ENCODE assay signal across 8 cellular contexts in genomic region chrX:47191806-47192401, GRCh38. TPM values are rescaled to one million over a fixed set of nuclear protein-coding genes. Genes with fewer than 3 reads are reported as not detected.
DNase-seq lines count a peak whose midpoint lies in the region; ATAC-seq and TF ChIP-seq lines count a peak whose summit lies in the region.

No MANE protein-coding gene starts in this region.

- no peaks in the 10 kb centered on the region for H3K9me3 Mint-ChIP-seq in CD4-positive, alpha-beta T cell
- no peaks in the 10 kb centered on the region for H3K9me3 Mint-ChIP-seq in naive B cell

- H3K36me3 ChIP-seq in KOPT-K1 (ENCODE audit: insufficient read depth, low read length), result peaks cover 21% of the 10 kb centered on the region
- no peaks in the 10 kb centered on the region for H3K36me3 ChIP-seq in breast epithelium

- peaks cover 59% of the 10 kb centered on the region for H3K4me1 Mint-ChIP-seq in CD4-positive, alpha-beta T cell (ENCODE audit: low read depth)
- peaks cover 48 to 68% (median 49%) of the 10 kb centered on the region in 3 donors for H3K4me1 Mint-ChIP-seq in naive B cell

- peaks cover 26% of the 10 kb centered on the region for H3K36me3 Mint-ChIP-seq in CD4-positive, alpha-beta T cell (ENCODE audit: low read depth)
- H3K36me3 Mint-ChIP-seq in naive B cell, result no peaks in the 10 kb centered on the region

- H3K9me3 ChIP-seq in CD4-positive, alpha-beta T cell (ENCODE audit: control insufficient read depth, low read length), result no peaks in the 10 kb centered on the region
- H3K9me3 ChIP-seq in KOPT-K1 (ENCODE audit: insufficient read depth, low read length, poor library complexity, severe bottlenecking) (no peaks in the 10 kb centered on the region), breast epithelium (no peaks in the 10 kb centered on the region)

- CTCF ChIA-PET in CD4-positive, alpha-beta T cell (lab: Charles Lee), result interaction anchor here (1.3 to 2.0 kb wide), 2 partner anchors 8 to 331 kb away, joined by 3 to 12 read pairs; no protein-coding TSS in a partner anchor

- no peaks in the 10 kb centered on the region for H3K27me3 Mint-ChIP-seq in CD4-positive, alpha-beta T cell
- H3K27me3 Mint-ChIP-seq in naive B cell, result no peaks in the 10 kb centered on the region

- no peaks in the 10 kb centered on the region for H3K27me3 ChIP-seq in CD4-positive, alpha-beta T cell (ENCODE audit: control insufficient read depth, insufficient read depth, low read length)
- H3K27me3 ChIP-seq in breast epithelium, result peaks cover 0 to 16% of the 10 kb centered on the region in 2 donors

- intact Hi-C loops in CD4-positive, alpha-beta T cell (cut with DNase I, micrococcal nuclease), result loop anchor here (2.0 to 10.0 kb wide), 5 partner anchors 45 to 833 kb away; partner anchors contain the start of gene ZNF41 (in 1 of the 2)
- intact Hi-C loops in breast epithelium (cut with DNase I; ENCODE audit: low total_unique reads), result no loop called here

- peak overlapping the region; percentile 88 for H3K27ac Mint-ChIP-seq in CD4-positive, alpha-beta T cell
- peak overlapping the region in 3 of 6 donors; percentile 93 to 95 (median 94) for H3K27ac Mint-ChIP-seq in naive B cell

- H3K4me1 ChIP-seq in breast epithelium, result peaks cover 0 to 20% of the 10 kb centered on the region in 2 donors

- peak overlapping the region in 2 of 3 donors; percentile 57 to 72 for H3K4me3 ChIP-seq in breast epithelium

- POLR2A ChIA-PET in CD4-positive, alpha-beta T cell (lab: Charles Lee), result interaction anchor here (0.6 to 2.4 kb wide), 8 partner anchors 26 to 829 kb away, joined by 3 to 29 read pairs (median 9); partner anchors contain the start of genes CDK16, NDUFB11, RBM10 and USP11

- peak overlapping the region; percentile 95 for H3K4me3 Mint-ChIP-seq in CD4-positive, alpha-beta T cell
- H3K4me3 Mint-ChIP-seq in naive B cell, result peak overlapping the region; percentile 94 to 98 (median 95)

- no peak for DNase-seq in CD4-positive, alpha-beta T cell
- DNase-seq in breast epithelium (ENCODE audit: low spot score in 2 of 2), result no peak
- no peak for DNase-seq in naive B cell
- DNase-seq in KG1 (lab: John Stamatoyannopoulos, UW), result no peak
- no peak for DNase-seq in NCI-H1092 (lab: John Stamatoyannopoulos, UW)
- DNase-seq in GM19238 (ENCODE audit: insufficient read length, low spot score), result no peak

- TF ChIP-seq POLR2A in breast epithelium (IDR thresholded peaks at IDR 0.05), result no peak

- no peak overlapping the region for H3K27ac ChIP-seq in CD4-positive, alpha-beta T cell (ENCODE audit: low read depth, low read length)
- H3K27ac ChIP-seq in KOPT-K1 (ENCODE audit: low read depth, low read length, poor library complexity, severe bottlenecking) (peak overlapping the region; percentile 93), breast epithelium (no peak overlapping the region)

- no peak for TF ChIP-seq CTCF in CD4-positive, alpha-beta T cell (IDR thresholded peaks at IDR 0.05)
- TF ChIP-seq CTCF in breast epithelium (IDR thresholded peaks at IDR 0.05), result no peak

- no peak for ATAC-seq in CD4-positive, alpha-beta T cell (ENCODE audit: poor library complexity)
- ATAC-seq in naive B cell (ENCODE audit: low read depth in 2 of 2), result no peak
- no peak for ATAC-seq in HG02938 (IDR thresholded peaks at IDR 0.05; ENCODE audit: unreplicated experiment)

RNA-seq across cellular contexts. Expression of gene UBA1, which starts 1.7 kb away (rescaled TPM):
- total RNA-seq in CD4-positive, alpha-beta T cell, result 10 to 100 TPM; 70.0 to 72.1 TPM
- 100 to 1,000 TPM; 109 to 149 (median 141) TPM for total RNA-seq in breast epithelium
- 100 to 1,000 TPM; 151 to 190 (median 174) TPM for polyA plus RNA-seq in naive B cell (ENCODE audit: low read depth in 6 of 6)

RNA-seq across cellular contexts. Expression of gene CDK16, which starts 26.6 kb away (rescaled TPM):
- 100 to 1,000 TPM; 182 to 190 TPM for total RNA-seq in CD4-positive, alpha-beta T cell
- 10 to 100 TPM; 65.9 to 80.2 (median 73.1) TPM for total RNA-seq in breast epithelium
- polyA plus RNA-seq in naive B cell (ENCODE audit: low read depth in 6 of 6), result 10 to 100 TPM in 1 of 6 donors, 1 to 10 TPM in 5; 3.9 to 19.9 (median 7.2) TPM

RNA-seq across cellular contexts. Expression of gene USP11, which starts 40.9 kb away (rescaled TPM):
- total RNA-seq in CD4-positive, alpha-beta T cell, result 10 to 100 TPM; 62.6 to 66.2 TPM
- total RNA-seq in breast epithelium, result 10 to 100 TPM; 21.3 to 42.0 (median 29.4) TPM
- polyA plus RNA-seq in naive B cell (ENCODE audit: low read depth in 6 of 6), result 100 to 1,000 TPM in 3 of 6 donors, 10 to 100 TPM in 3; 88.3 to 145 (median 98.7) TPM

RNA-seq across cellular contexts. Expression of gene RBM10, which starts 46.9 kb away (rescaled TPM):
- total RNA-seq in CD4-positive, alpha-beta T cell, result 10 to 100 TPM; 27.3 to 29.4 TPM
- total RNA-seq in breast epithelium, result 10 to 100 TPM; 28.2 to 33.1 (median 31.0) TPM
- 10 to 100 TPM; 11.4 to 33.9 (median 22.1) TPM for polyA plus RNA-seq in naive B cell (ENCODE audit: low read depth in 6 of 6)

RNA-seq across cellular contexts. Expression of gene NDUFB11, which starts 47.4 kb away (rescaled TPM):
- total RNA-seq in CD4-positive, alpha-beta T cell, result 10 to 100 TPM; 50.1 to 53.2 TPM
- total RNA-seq in breast epithelium, result 10 to 100 TPM; 49.3 to 61.0 (median 54.4) TPM
- polyA plus RNA-seq in naive B cell (ENCODE audit: low read depth in 6 of 6), result 100 to 1,000 TPM; 135 to 163 (median 144) TPM
